ENCODE assay signal across 8 cellular contexts in the genomic region with DNA sequence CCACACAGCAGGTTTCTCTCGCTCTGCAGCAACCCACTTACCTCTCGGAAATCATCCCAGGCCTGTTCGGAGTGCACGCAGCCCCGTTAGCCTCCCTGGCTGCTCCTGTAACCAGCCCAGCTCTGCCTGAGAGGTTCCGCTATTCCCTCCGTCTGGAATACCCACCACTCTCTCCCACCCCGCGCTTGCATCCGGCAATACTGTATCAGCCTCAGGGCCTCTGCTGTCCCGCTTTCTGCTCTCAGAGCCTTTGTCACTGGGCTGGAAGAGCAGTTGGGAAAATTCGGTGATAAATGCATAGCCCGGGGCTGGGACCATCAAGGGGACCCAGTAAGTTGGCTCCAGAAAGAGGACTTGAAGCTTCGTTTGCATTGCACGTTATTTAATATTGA. TPM values are rescaled to one million over a fixed set of nuclear protein-coding genes. Genes with fewer than 3 reads are reported as not detected.
DNase-seq lines count a peak whose midpoint lies in the region; ATAC-seq and TF ChIP-seq lines count a peak whose summit lies in the region.

No MANE protein-coding gene starts in this region.

- no peaks in the 10 kb centered on the region for H3K36me3 ChIP-seq in BE2C
- H3K36me3 ChIP-seq in naive thymus-derived CD4-positive, alpha-beta T cell (ENCODE audit: control insufficient read depth in 2 of 3, insufficient read depth in 3 of 3, low read length in 3 of 3), result no peaks in the 10 kb centered on the region

- H3K4me1 ChIP-seq in BE2C, result peaks cover 5% of the 10 kb centered on the region
- H3K4me1 ChIP-seq in naive thymus-derived CD4-positive, alpha-beta T cell (ENCODE audit: control insufficient read depth in 2 of 2, insufficient read depth in 2 of 2, low read length in 2 of 2), result peaks cover 10 to 12% of the 10 kb centered on the region in 2 donors

- no peaks in the 10 kb centered on the region for H3K9me3 ChIP-seq in BE2C
- H3K9me3 ChIP-seq in naive thymus-derived CD4-positive, alpha-beta T cell (ENCODE audit: control insufficient read depth in 2 of 3, low read length in 3 of 3), result no peaks in the 10 kb centered on the region

- TF ChIP-seq CTCF in BE2C (IDR thresholded peaks at IDR 0.05; ENCODE audit: low read depth, low read length) (no peak), HL-60 (IDR thresholded peaks at IDR 0.05; ENCODE audit: insufficient read depth, low read length) (no peak), cardiac fibroblast (IDR thresholded peaks at IDR 0.05; ENCODE audit: low read depth, low read length) (no peak)

- peaks cover 1 to 18% (median 4%) of the 10 kb centered on the region in 5 donors for H3K27me3 Mint-ChIP-seq in naive thymus-derived CD4-positive, alpha-beta T cell

- POLR2A ChIA-PET in naive thymus-derived CD4-positive, alpha-beta T cell (lab: Charles Lee), result interaction anchor here (0.7 to 3.9 kb wide), 8 partner anchors 14 to 207 kb away, joined by 3 to 20 read pairs (median 4); no protein-coding TSS in a partner anchor

- H3K27ac ChIP-seq in HL-60 (replicated peaks), result no peak overlapping the region
- H3K27ac ChIP-seq in naive thymus-derived CD4-positive, alpha-beta T cell (ENCODE audit: low read depth, low read length), result peak overlapping the region; percentile 44

- peak overlapping the region; percentile 69 for H3K4me3 ChIP-seq in BE2C (ENCODE audit: low read depth, low read length)
- peak overlapping the region; percentile 25 for H3K4me3 ChIP-seq in HL-60 (replicated peaks; ENCODE audit: insufficient read depth, low read length)
- peak overlapping the region; percentile 50 to 62 for H3K4me3 ChIP-seq in cardiac fibroblast (replicated peaks in 1 of 2; ENCODE audit: low read depth in 2 of 2, low read length in 2 of 2)
- peak overlapping the region; percentile 75 for H3K4me3 ChIP-seq in naive thymus-derived CD4-positive, alpha-beta T cell (ENCODE audit: low read length)

- H3K27ac Mint-ChIP-seq in naive thymus-derived CD4-positive, alpha-beta T cell, result peak overlapping the region; percentile 38 to 95 (median 88)

- intact Hi-C loops in naive thymus-derived CD4-positive, alpha-beta T cell (cut with micrococcal nuclease), result loop anchor here in 1 of 2 donors (2.0 kb wide), 2 partner anchors 58 to 84 kb away; no protein-coding TSS in a partner anchor

- DNase-seq in BE2C (peak; percentile 73), HL-60 (ENCODE audit: low read depth in 1 of 2, low spot score in 1 of 2) (no peak), cardiac fibroblast (ENCODE audit: low read depth in 2 of 2) (no peak), ureter (ENCODE audit: low spot score) (no peak)
- no peak for DNase-seq in naive thymus-derived CD4-positive, alpha-beta T cell
- DNase-seq in effector CD8-positive, alpha-beta T cell (lab: John Stamatoyannopoulos, UW), result no peak

- no peak for ATAC-seq in naive thymus-derived CD4-positive, alpha-beta T cell
- ATAC-seq in HG03342 (IDR thresholded peaks at IDR 0.05; ENCODE audit: unreplicated experiment), result no peak
- no peak for ATAC-seq in GM18868 (IDR thresholded peaks at IDR 0.05; ENCODE audit: unreplicated experiment)

- H3K4me3 Mint-ChIP-seq in naive thymus-derived CD4-positive, alpha-beta T cell, result peak overlapping the region; percentile 88 to 98 (median 95)

- H3K27me3 ChIP-seq in BE2C (no peaks in the 10 kb centered on the region), HL-60 (ENCODE audit: insufficient read depth, poor library complexity, severe bottlenecking) (peaks cover 18% of the 10 kb centered on the region)
- H3K27me3 ChIP-seq in naive thymus-derived CD4-positive, alpha-beta T cell (ENCODE audit: control insufficient read depth in 2 of 2, insufficient read depth in 2 of 2, low read length in 2 of 2), result no peaks in the 10 kb centered on the region

- H3K4me1 Mint-ChIP-seq in naive thymus-derived CD4-positive, alpha-beta T cell, result peaks cover 0 to 24% (median 18%) of the 10 kb centered on the region in 7 donors

- H3K36me3 Mint-ChIP-seq in naive thymus-derived CD4-positive, alpha-beta T cell, result no peaks in the 10 kb centered on the region

- CTCF ChIA-PET in naive thymus-derived CD4-positive, alpha-beta T cell (lab: Charles Lee), result interaction anchor here (1.0 kb wide), 2 partner anchors 26 to 156 kb away, joined by 5 to 6 read pairs; no protein-coding TSS in a partner anchor

- H3K9me3 Mint-ChIP-seq in naive thymus-derived CD4-positive, alpha-beta T cell, result no peaks in the 10 kb centered on the region

RNA-seq across cellular contexts. Expression of a gene that starts 0.8 kb away (rescaled TPM):
- 5.9 TPM for polyA plus RNA-seq in BE2C (2012; ENCODE audit: insufficient read depth, insufficient read length, low read depth)
- total RNA-seq in naive thymus-derived CD4-positive, alpha-beta T cell, result under 1 TPM in 2 of 5 experiments, not detected in 3; 0.60 to 0.64 TPM
- under 1 TPM in 1 of 2 donors, not detected in 1; 0.52 TPM for polyA plus RNA-seq in naive thymus-derived CD4-positive, alpha-beta T cell
- 3.6 TPM for total RNA-seq in ureter

RNA-seq across cellular contexts. Expression of a gene that starts 31.8 kb away (rescaled TPM):
- 19.6 TPM for polyA plus RNA-seq in BE2C (2012; ENCODE audit: insufficient read depth, insufficient read length, low read depth)
- 1 to 10 TPM; 2.0 to 5.8 (median 4.3) TPM for total RNA-seq in naive thymus-derived CD4-positive, alpha-beta T cell
- 1 to 10 TPM; 2.6 to 3.3 TPM for polyA plus RNA-seq in naive thymus-derived CD4-positive, alpha-beta T cell
- 6.6 TPM for total RNA-seq in ureter

RNA-seq across cellular contexts. Expression of a gene that starts 52.5 kb away (rescaled TPM):
- 114 TPM for polyA plus RNA-seq in BE2C (2012; ENCODE audit: insufficient read depth, insufficient read length, low read depth)
- total RNA-seq in naive thymus-derived CD4-positive, alpha-beta T cell, result 10 to 100 TPM in 4 of 5 experiments, 1 to 10 TPM in 1; 1.1 to 33.6 (median 19.9) TPM
- polyA plus RNA-seq in naive thymus-derived CD4-positive, alpha-beta T cell, result 10 to 100 TPM; 10.8 to 13.1 TPM
- total RNA-seq in ureter, result 95.2 TPM

Comparison
In these comparisons a context has a peak if more than half of its experiments do, and no peak if none do; other contexts are left out.
1. H3K4me3 ChIP-seq: peak in every context shown above with its lines; median percentile 75 in naive thymus-derived CD4-positive, alpha-beta T cell; 69 in BE2C; 56 in cardiac fibroblast; 25 in HL-60.